Comparison of ENCODE assay signal across 18 cellular contexts in the genomic region with DNA sequence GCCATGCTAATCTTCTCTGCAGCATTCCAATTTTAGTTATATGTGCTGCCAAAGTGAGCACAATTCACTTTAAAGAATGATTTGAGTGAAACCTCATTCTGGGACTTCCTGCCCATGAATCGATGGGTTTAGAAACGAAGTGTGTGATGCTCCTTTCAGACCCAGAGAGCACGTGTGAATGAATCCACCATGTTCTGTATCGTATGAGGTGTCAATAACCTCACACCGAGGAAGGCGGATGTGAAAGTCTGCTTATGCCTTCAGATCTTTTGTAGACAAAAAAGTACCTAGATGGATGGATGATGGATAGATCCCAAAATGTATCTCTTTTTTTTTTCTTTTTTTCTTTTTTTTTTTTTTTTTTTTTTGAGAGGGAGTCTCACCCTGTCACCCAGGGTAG. TPM values are rescaled to one million over a fixed set of nuclear protein-coding genes. Genes with fewer than 3 reads are reported as not detected.
A peak's percentile ranks its signal among the peaks of the same experiment; 100 is the strongest.
DNase-seq lines count a peak whose midpoint lies in the region; ATAC-seq and TF ChIP-seq lines count a peak whose summit lies in the region.
"Had no signal": no experiment of that assay in that cellular context is flagged by ENCODE, and none has a peak within 500 bp of the region (broad histone marks: within the 10 kb centered on the region; RNA-seq: fewer than 3 reads in every experiment).

No MANE protein-coding gene starts in this region.

- CTCF ChIA-PET in activated CD4-positive, alpha-beta T cell treated with anti-CD3 and anti-CD28 coated beads, Interleukin-2, amount 10 ng/mL, durations not matched to agents 7 days and 5 days (lab: Charles Lee): interaction anchor here (1.8 kb wide), 1 partner anchor 13 kb away, joined by 5 read pairs; no protein-coding TSS in a partner anchor
- CTCF ChIA-PET in activated CD8-positive, alpha-beta T cell treated with anti-CD3 and anti-CD28 coated beads, Interleukin-2, amount 10 ng/mL, durations not matched to agents 7 days and 5 days (lab: Charles Lee): no interaction called here

- H3K9me3 Mint-ChIP-seq in activated CD4-positive, alpha-beta T cell treated with anti-CD3 and anti-CD28 coated beads, Interleukin-2, amount 10 ng/mL, durations not matched to agents 7 days and 5 days: peaks cover 12% of the 10 kb centered on the region
- H3K9me3 Mint-ChIP-seq in activated CD8-positive, alpha-beta T cell treated with anti-CD3 and anti-CD28 coated beads, Interleukin-2, amount 10 ng/mL, durations not matched to agents 7 days and 5 days (ENCODE audit: insufficient read depth): peaks cover 9% of the 10 kb centered on the region
- H3K9me3 Mint-ChIP-seq in effector memory CD8-positive, alpha-beta T cell: no peaks in the 10 kb centered on the region
- H3K9me3 Mint-ChIP-seq: type B pancreatic cell had no signal

- peaks cover 88% of the 10 kb centered on the region for H3K4me1 Mint-ChIP-seq in activated CD4-positive, alpha-beta T cell treated with anti-CD3 and anti-CD28 coated beads, Interleukin-2, amount 10 ng/mL, durations not matched to agents 7 days and 5 days
- H3K4me1 Mint-ChIP-seq in activated CD8-positive, alpha-beta T cell treated with anti-CD3 and anti-CD28 coated beads, Interleukin-2, amount 10 ng/mL, durations not matched to agents 7 days and 5 days (ENCODE audit: low read depth): peaks cover 92% of the 10 kb centered on the region
- peaks cover 57 to 78% of the 10 kb centered on the region in 2 donors for H3K4me1 Mint-ChIP-seq in effector memory CD8-positive, alpha-beta T cell (ENCODE audit: low read depth in 2 of 2)

- H3K27ac Mint-ChIP-seq in activated CD4-positive, alpha-beta T cell treated with anti-CD3 and anti-CD28 coated beads, Interleukin-2, amount 10 ng/mL, durations not matched to agents 7 days and 5 days: peak overlapping the region; percentile 81
- H3K27ac Mint-ChIP-seq in activated CD8-positive, alpha-beta T cell treated with anti-CD3 and anti-CD28 coated beads, Interleukin-2, amount 10 ng/mL, durations not matched to agents 7 days and 5 days: peak overlapping the region; percentile 76
- no peak overlapping the region for H3K27ac Mint-ChIP-seq in effector memory CD8-positive, alpha-beta T cell
- H3K27ac Mint-ChIP-seq: type B pancreatic cell had no signal

- H3K27me3 Mint-ChIP-seq in activated CD4-positive, alpha-beta T cell treated with anti-CD3 and anti-CD28 coated beads, Interleukin-2, amount 10 ng/mL, durations not matched to agents 7 days and 5 days: no peaks in the 10 kb centered on the region
- H3K27me3 Mint-ChIP-seq in activated CD8-positive, alpha-beta T cell treated with anti-CD3 and anti-CD28 coated beads, Interleukin-2, amount 10 ng/mL, durations not matched to agents 7 days and 5 days (ENCODE audit: low read depth): no peaks in the 10 kb centered on the region
- no peaks in the 10 kb centered on the region for H3K27me3 Mint-ChIP-seq in effector memory CD8-positive, alpha-beta T cell

- POLR2A ChIA-PET in activated CD4-positive, alpha-beta T cell treated with anti-CD3 and anti-CD28 coated beads, Interleukin-2, amount 10 ng/mL, durations not matched to agents 7 days and 5 days (lab: Charles Lee): no interaction called here
- POLR2A ChIA-PET in activated CD8-positive, alpha-beta T cell treated with anti-CD3 and anti-CD28 coated beads, Interleukin-2, amount 10 ng/mL, durations not matched to agents 7 days and 5 days (lab: Charles Lee): interaction anchor here (2.8 to 9.3 kb wide), 2 partner anchors 8 to 13 kb away, joined by 13 to 97 read pairs; partner anchors contain the start of gene UBASH3A

- no peak for ATAC-seq in activated CD8-positive, alpha-beta T cell treated with anti-CD3 and anti-CD28 coated beads, Interleukin-2, amount 10 ng/mL, durations not matched to agents 7 days and 5 days
- ATAC-seq in effector memory CD8-positive, alpha-beta T cell (replicated peaks): peak; percentile 45
- ATAC-seq in HG03432 (IDR thresholded peaks at IDR 0.05; ENCODE audit: unreplicated experiment): no peak
- ATAC-seq in HG02970 (IDR thresholded peaks at IDR 0.05; ENCODE audit: low FRiP score, unreplicated experiment): no peak
- ATAC-seq: A549, left colon had no signal

- H3K36me3 Mint-ChIP-seq in activated CD4-positive, alpha-beta T cell treated with anti-CD3 and anti-CD28 coated beads, Interleukin-2, amount 10 ng/mL, durations not matched to agents 7 days and 5 days (ENCODE audit: low read depth): peaks cover 93% of the 10 kb centered on the region
- peaks cover 94% of the 10 kb centered on the region for H3K36me3 Mint-ChIP-seq in activated CD8-positive, alpha-beta T cell treated with anti-CD3 and anti-CD28 coated beads, Interleukin-2, amount 10 ng/mL, durations not matched to agents 7 days and 5 days (ENCODE audit: low read depth)
- H3K36me3 Mint-ChIP-seq in effector memory CD8-positive, alpha-beta T cell (ENCODE audit: insufficient read depth): peaks cover 87% of the 10 kb centered on the region
- H3K36me3 Mint-ChIP-seq: type B pancreatic cell had no signal

- no peak for TF ChIP-seq CTCF in GM10266 (IDR thresholded peaks at IDR 0.05; ENCODE audit: control insufficient read depth, insufficient read depth, low read depth, missing control alignments)

- DNase-seq in activated CD4-positive, alpha-beta T cell treated with anti-CD3 and anti-CD28 coated beads, Interleukin-2, amount 10 ng/mL, durations not matched to agents 7 days and 5 days: peak; percentile 72
- DNase-seq in activated CD4-positive, alpha-beta T cell treated with anti-CD3 and anti-CD28 coated beads for 1 hour: no peak
- DNase-seq in GM10266 (ENCODE audit: extremely low spot score) (peak; percentile 55), mucosa of gallbladder (ENCODE audit: low spot score) (no peak)
- peak; percentile 69 for DNase-seq in activated CD8-positive, alpha-beta T cell treated with anti-CD3 and anti-CD28 coated beads, Interleukin-2, amount 10 ng/mL, durations not matched to agents 7 days and 5 days
- DNase-seq in effector memory CD8-positive, alpha-beta T cell: peak; percentile 30 to 56 (median 34)
- DNase-seq: esophagus squamous epithelium; left colon; MV-4-11; NCI-H2029; stimulated activated naive CD4-positive, alpha-beta T cell treated with Interleukin-2 at 50 U/mL for 16 hours had no signal

- no peak overlapping the region for H3K4me3 Mint-ChIP-seq in activated CD4-positive, alpha-beta T cell treated with anti-CD3 and anti-CD28 coated beads, Interleukin-2, amount 10 ng/mL, durations not matched to agents 7 days and 5 days
- peak overlapping the region; percentile 26 for H3K4me3 Mint-ChIP-seq in activated CD8-positive, alpha-beta T cell treated with anti-CD3 and anti-CD28 coated beads, Interleukin-2, amount 10 ng/mL, durations not matched to agents 7 days and 5 days
- peak overlapping the region; percentile 12 to 62 for H3K4me3 Mint-ChIP-seq in effector memory CD8-positive, alpha-beta T cell
- H3K4me3 Mint-ChIP-seq: IgD-negative memory B cell, type B pancreatic cell had no signal

RNA-seq across cellular contexts. Expression of gene UBASH3A, which starts 13.8 kb away (rescaled TPM):
- 10 to 100 TPM; 77.4 to 83.7 TPM for total RNA-seq in activated CD4-positive, alpha-beta T cell treated with anti-CD3 and anti-CD28 coated beads, Interleukin-2, amount 10 ng/mL, durations not matched to agents 7 days and 5 days
- total RNA-seq in activated CD8-positive, alpha-beta T cell treated with anti-CD3 and anti-CD28 coated beads, Interleukin-2, amount 10 ng/mL, durations not matched to agents 7 days and 5 days: 10 to 100 TPM; 68.7 to 74.0 TPM
- total RNA-seq in mucosa of gallbladder: 2.0 TPM
- total RNA-seq: glomerular endothelial cell, NCI-H460 had no signal

RNA-seq across cellular contexts. Expression of gene TMPRSS3, which starts 21.7 kb away (rescaled TPM):
- 1 to 10 TPM; 7.4 to 8.9 TPM for total RNA-seq in activated CD4-positive, alpha-beta T cell treated with anti-CD3 and anti-CD28 coated beads, Interleukin-2, amount 10 ng/mL, durations not matched to agents 7 days and 5 days
- total RNA-seq in activated CD8-positive, alpha-beta T cell treated with anti-CD3 and anti-CD28 coated beads, Interleukin-2, amount 10 ng/mL, durations not matched to agents 7 days and 5 days: 10 to 100 TPM in 1 of 2 experiments, 1 to 10 TPM in 1; 9.9 to 10.1 TPM
- 10.5 TPM for total RNA-seq in mucosa of gallbladder
- total RNA-seq: glomerular endothelial cell had no signal

RNA-seq across cellular contexts. Expression of gene TFF1, which starts 51.2 kb away (rescaled TPM):
- total RNA-seq in activated CD4-positive, alpha-beta T cell treated with anti-CD3 and anti-CD28 coated beads, Interleukin-2, amount 10 ng/mL, durations not matched to agents 7 days and 5 days: not detected
- total RNA-seq in activated CD8-positive, alpha-beta T cell treated with anti-CD3 and anti-CD28 coated beads, Interleukin-2, amount 10 ng/mL, durations not matched to agents 7 days and 5 days: not detected
- 241 TPM for total RNA-seq in mucosa of gallbladder
- total RNA-seq: esophagus squamous epithelium, glomerular endothelial cell, NCI-H460 had no signal

Comparison
In these comparisons a context has a peak if more than half of its experiments do, and no peak if none do; other contexts are left out.
1. DNase-seq: peak in activated CD4-positive, alpha-beta T cell treated with anti-CD3 and anti-CD28 coated beads, Interleukin-2, amount 10 ng/mL, durations not matched to agents 7 days and 5 days (single experiment), GM10266 (single experiment), activated CD8-positive, alpha-beta T cell treated with anti-CD3 and anti-CD28 coated beads, Interleukin-2, amount 10 ng/mL, durations not matched to agents 7 days and 5 days (single experiment) and effector memory CD8-positive, alpha-beta T cell (3 of 3); none in activated CD4-positive, alpha-beta T cell treated with anti-CD3 and anti-CD28 coated beads for 1 hour (single experiment) and mucosa of gallbladder (single experiment).
2. H3K27ac Mint-ChIP-seq: peak in activated CD4-positive, alpha-beta T cell treated with anti-CD3 and anti-CD28 coated beads, Interleukin-2, amount 10 ng/mL, durations not matched to agents 7 days and 5 days (single experiment) and activated CD8-positive, alpha-beta T cell treated with anti-CD3 and anti-CD28 coated beads, Interleukin-2, amount 10 ng/mL, durations not matched to agents 7 days and 5 days (single experiment); none in effector memory CD8-positive, alpha-beta T cell (0 of 2).
3. RNA of gene UBASH3A, which starts 13.8 kb away (total RNA-seq): 77.4 to 83.7 TPM in activated CD4-positive, alpha-beta T cell treated with anti-CD3 and anti-CD28 coated beads, Interleukin-2, amount 10 ng/mL, durations not matched to agents 7 days and 5 days and 68.7 to 74.0 TPM in activated CD8-positive, alpha-beta T cell treated with anti-CD3 and anti-CD28 coated beads, Interleukin-2, amount 10 ng/mL, durations not matched to agents 7 days and 5 days; 2.0 TPM in mucosa of gallbladder (single experiment); every median in the first group is over 10 times any median in the second.
4. RNA of gene TFF1, which starts 51.2 kb away (total RNA-seq): 241 TPM in mucosa of gallbladder (single experiment); not detected in activated CD8-positive, alpha-beta T cell treated with anti-CD3 and anti-CD28 coated beads, Interleukin-2, amount 10 ng/mL, durations not matched to agents 7 days and 5 days and not detected in activated CD4-positive, alpha-beta T cell treated with anti-CD3 and anti-CD28 coated beads, Interleukin-2, amount 10 ng/mL, durations not matched to agents 7 days and 5 days; every median in the first group is over 100 times any median in the second.